In the genomic region with DNA sequence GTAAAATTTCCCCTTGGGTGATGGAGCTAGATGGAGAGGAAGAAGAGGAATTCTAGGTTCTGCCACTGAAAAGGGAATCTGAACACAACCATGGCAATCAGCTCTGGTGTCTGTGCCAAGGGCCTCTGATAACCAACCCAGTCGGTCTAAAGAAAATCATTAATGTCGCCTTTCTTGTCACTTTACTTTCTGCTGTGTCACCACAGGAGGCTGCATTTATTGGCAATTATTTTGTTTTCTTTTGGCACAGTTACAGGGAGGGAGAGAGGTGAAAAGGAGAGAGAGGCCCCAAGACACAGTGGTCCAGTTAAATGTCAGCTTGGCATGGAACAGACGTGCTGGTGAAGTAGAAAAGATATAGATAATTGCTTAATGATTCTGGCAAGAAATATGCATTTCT, we compare ENCODE assay signal across 26 cellular contexts.
"Had no signal": no experiment of that assay in that cellular context is flagged by ENCODE, and none has a peak within 500 bp of the region (broad histone marks: within the 10 kb centered on the region; RNA-seq: fewer than 3 reads in every experiment).

No MANE protein-coding gene starts in this region.

- H3K4me1 ChIP-seq: left lung, lower lobe of right lung, pancreas, prostate gland, testis, thyroid gland, transverse colon, upper lobe of right lung had no signal

- H3K27me3 ChIP-seq: left lung, pancreas, testis, thyroid gland, transverse colon, upper lobe of right lung had no signal

- H3K27ac ChIP-seq: left lung, lower lobe of right lung, pancreas, prostate gland, skin epidermis, testis, thyroid gland, transverse colon, upper lobe of right lung had no signal

- DNase-seq: hypothalamus; immature natural killer cell; kidney; left colon; left lung; lower lobe of right lung; mammary epithelial cell; mesenchymal stem cell; naive thymus-derived CD8-positive, alpha-beta T cell; nucleus accumbens; pancreas; posterior cingulate gyrus; retina; right cardiac atrium; stimulated activated CD4-positive, alpha-beta T cell treated with anti-CD3 and anti-CD28 coated beads, Interleukin-12 subunit alpha, Interleukin-12 subunit beta, amount 100 ng/mL, for 4 hours; stimulated activated CD4-positive, alpha-beta T cell treated with anti-CD3 and anti-CD28 coated beads, Interleukin-15, amount 100 ng/mL, for 24 hours; stimulated activated CD4-positive, alpha-beta T cell treated with anti-CD3 and anti-CD28 coated beads, Interleukin-4, amount 100 ng/mL, for 4 hours; stimulated activated CD8-positive, alpha-beta memory T cell treated with anti-CD3 and anti-CD28 coated beads, Interleukin-4, amount 100 ng/mL, for 48 hours; stimulated activated naive CD4-positive, alpha-beta T cell treated with Interleukin-2 at 50 U/mL for 16 hours; stimulated activated naive CD8-positive, alpha-beta T cell treated with anti-CD3 and anti-CD28 coated beads, Interleukin-15, amount 100 ng/mL, for 72 hours; testis; thyroid gland; transverse colon; upper lobe of right lung had no signal

- H3K4me3 ChIP-seq: left lung, lower lobe of right lung, pancreas, prostate gland, skin epidermis, testis, thyroid gland, transverse colon, upper lobe of right lung had no signal

- H3K9me3 ChIP-seq: left lung, lower lobe of right lung, pancreas, prostate gland, testis, thyroid gland, transverse colon, upper lobe of right lung had no signal

- H3K36me3 ChIP-seq: left lung, lower lobe of right lung, pancreas, prostate gland, thyroid gland, transverse colon, upper lobe of right lung had no signal
